ENCODE assay signal across 25 cellular contexts in the genomic region with DNA sequence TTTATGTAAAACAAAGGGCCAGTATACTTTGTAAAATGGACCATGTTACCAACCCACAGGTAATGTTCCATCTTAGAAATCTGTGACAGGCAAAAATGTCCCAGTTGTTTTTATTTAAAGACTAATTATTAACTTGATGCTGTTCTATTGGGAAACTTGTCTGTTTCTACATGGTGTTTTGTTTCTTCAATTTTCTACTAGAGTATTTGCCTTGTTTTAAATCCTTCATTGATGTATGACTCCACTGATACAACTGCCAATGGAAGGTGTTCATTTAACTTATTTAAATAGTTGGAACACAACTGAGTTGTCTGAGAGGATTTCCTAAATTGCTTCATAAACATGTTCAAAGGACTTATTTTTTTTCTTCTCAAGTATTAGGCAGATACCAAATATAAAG.
"Had no signal": no experiment of that assay in that cellular context is flagged by ENCODE, and none has a peak within 500 bp of the region (broad histone marks: within the 10 kb centered on the region; RNA-seq: fewer than 3 reads in every experiment).

No MANE protein-coding gene starts in this region.

- H3K27ac ChIP-seq: adrenal gland, body of pancreas, Peyer's patch, SJSA1 had no signal

- H3K9ac ChIP-seq: SK-N-SH had no signal

- ATAC-seq: activated CD4-positive, alpha-beta T cell treated with anti-CD3 and anti-CD28 coated beads for 36 hours; activated CD8-positive, alpha-beta T cell treated with anti-CD3 and anti-CD28 coated beads, Interleukin-2, amount 10 ng/mL, durations not matched to agents 7 days and 5 days; body of pancreas; PC-3 had no signal

- H3K9me3 ChIP-seq: adrenal gland, body of pancreas, breast epithelium, Peyer's patch, SJSA1, SK-N-SH had no signal

- H3K9me2 ChIP-seq: SK-N-SH had no signal

- H3K4me3 ChIP-seq: adrenal gland, body of pancreas, Peyer's patch, SJSA1 had no signal

- H3K4me2 ChIP-seq: SK-N-SH had no signal

- H3K27me3 ChIP-seq: adrenal gland, body of pancreas, breast epithelium, Peyer's patch, SJSA1 had no signal

- DNase-seq: activated CD4-positive, alpha-beta T cell treated with anti-CD3 and anti-CD28 coated beads for 36 hours; activated CD4-positive, alpha-beta T cell treated with anti-CD3 and anti-CD28 coated beads, Interleukin-2, amount 10 ng/mL, durations not matched to agents 7 days and 5 days; activated CD4-positive, alpha-beta T cell treated with anti-CD3 and anti-CD28 coated beads, Interleukin-2, amount 50 U/mL, for 48 hours; activated CD8-positive, alpha-beta T cell treated with anti-CD3 and anti-CD28 coated beads, Interleukin-2, amount 10 ng/mL, durations not matched to agents 7 days and 5 days; activated gamma-delta T cell; activated naive CD4-positive, alpha-beta T cell treated with Interleukin-2 at 50 U/mL for 16 hours; activated naive CD8-positive, alpha-beta T cell treated with anti-CD3 and anti-CD28 coated beads, Interleukin-2, amount 10 ng/mL, durations not matched to agents 7 days and 5 days; activated T-cell treated with anti-CD3 and anti-CD28 coated beads, Interleukin-2, amount 50 U/mL, for 24 hours; adrenal gland; body of pancreas; NCI-H1105 treated with DMSO at 0.1 percent for 48 hours; NCI-H1436; NCI-H1694 treated with DMSO at 0.1 percent for 48 hours; NCI-H2029; NCI-H345; NCI-H524 treated with DMSO at 0.1 percent for 48 hours; NK-92 treated with Interleukin-12 subunit alpha and Interleukin-12 subunit beta, amount 100 ng/mL, for 24 hours; PC-3; Peyer's patch; RPMI8226; SHP77 treated with DMSO at 0.1 percent for 48 hours; SK-N-SH had no signal

- FAIRE-seq: astrocyte had no signal

- H3K4me1 ChIP-seq: breast epithelium, Peyer's patch had no signal

- H3K36me3 ChIP-seq: adrenal gland, breast epithelium, Peyer's patch, SJSA1 had no signal
